In the genomic region with DNA sequence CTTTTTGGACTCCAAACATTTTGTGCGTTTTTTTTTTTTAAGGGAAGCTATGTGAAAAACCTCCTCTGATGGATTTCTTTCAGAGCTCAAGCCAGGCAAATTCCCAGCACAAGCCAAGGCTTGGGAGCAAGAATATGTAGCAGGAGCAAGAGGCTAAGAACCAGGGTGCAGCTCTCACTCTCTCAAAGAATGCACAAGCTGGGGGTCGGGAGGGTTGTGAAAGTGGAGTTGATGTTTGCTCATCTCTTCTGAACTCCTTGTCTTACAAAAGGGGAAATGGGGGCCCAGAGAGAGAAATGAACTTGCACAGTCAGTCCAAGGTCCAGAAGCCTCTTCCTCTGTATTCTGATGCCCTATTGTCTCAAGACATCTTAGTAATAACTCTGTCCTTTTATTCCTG, we compare ENCODE assay signal across 1 cellular context.
TF ChIP-seq lines count a peak whose summit lies in the region.

No MANE protein-coding gene starts in this region.

TF ChIP-seq in GM12878, 131 proteins besides CTCF, POLR2A, EP300 and RAD21:
- TF ChIP-seq PAX8 (IDR thresholded peaks at IDR 0.05) = no peak
- TF ChIP-seq CREM (IDR thresholded peaks at IDR 0.05; ENCODE audit: low read depth) = no peak
- peak; percentile 48; the same call in 1 of the 2 replicates for TF ChIP-seq POLR2AphosphoS5 (IDR thresholded peaks at IDR 0.05; ENCODE audit: low read length)
- TF ChIP-seq PBX3 (IDR thresholded peaks at IDR 0.05; ENCODE audit: insufficient replicate concordance, low read depth, low read length) = no peak
- no peak for TF ChIP-seq RAD51 (IDR thresholded peaks at IDR 0.05)
- peak; percentile 36; the same call in 1 of the 2 replicates for TF ChIP-seq TAF1 (IDR thresholded peaks at IDR 0.05; ENCODE audit: borderline replicate concordance, low read depth, low read length)
- TF ChIP-seq EED (IDR thresholded peaks at IDR 0.05; ENCODE audit: low read depth) = peak; percentile 16; the same call in 1 of the 2 replicates
- 0 out of 2 replicates have a peak, but pooled peaks have one; percentile 29 for TF ChIP-seq CBFB (IDR thresholded peaks at IDR 0.05; ENCODE audit: low read depth)
- TF ChIP-seq MEF2A (IDR thresholded peaks at IDR 0.05; ENCODE audit: insufficient read depth, low read depth, low read length) = no peak
- peak; percentile 86 for TF ChIP-seq SPI1 (IDR thresholded peaks at IDR 0.05; ENCODE audit: borderline replicate concordance, insufficient read depth, low read depth, low read length)
- 0 out of 2 replicates have a peak, but pooled peaks have one; percentile 14 for TF ChIP-seq IKZF1 (conservative IDR thresholded peaks at IDR 0.05)
